8 cellular contexts compared by ENCODE assay signal in genomic region chr17:42535400-42536047, GRCh38. TPM values are rescaled to one million over a fixed set of nuclear protein-coding genes. Genes with fewer than 3 reads are reported as not detected.
A peak's percentile ranks its signal among the peaks of the same experiment; 100 is the strongest.
DNase-seq lines count a peak whose midpoint lies in the region; ATAC-seq and TF ChIP-seq lines count a peak whose summit lies in the region.

No MANE protein-coding gene starts in this region.

- no peaks in the 10 kb centered on the region for H3K27me3 Mint-ChIP-seq in activated T-helper 17 cell treated with anti-CD3 and anti-CD28 coated beads, Interleukin-2, amount 50 U/mL, for 72 hours

- ATAC-seq in activated T-helper 17 cell treated with anti-CD3 and anti-CD28 coated beads, Interleukin-2, amount 50 U/mL, for 72 hours (replicated peaks): peak; percentile 2

- H3K4me3 ChIP-seq in HEK293 (ENCODE audit: low read depth, low read length) (peak overlapping the region; percentile 44), iPS-18c (ENCODE audit: insufficient read depth, low read depth, low read length) (peak overlapping the region; percentile 62; the same call in 1 of the 2 replicates), stomach (peak overlapping the region; percentile 62 to 73 (median 64))

- no peaks in the 10 kb centered on the region for H3K9me3 Mint-ChIP-seq in activated T-helper 17 cell treated with anti-CD3 and anti-CD28 coated beads, Interleukin-2, amount 50 U/mL, for 72 hours

- H3K27ac ChIP-seq in C4-2B (peak overlapping the region; percentile 93), HEK293 (ENCODE audit: extremely low read depth, low read depth, low read length) (peak overlapping the region; percentile 98), stomach (peak overlapping the region; percentile 93 to 98 (median 97))

- no peaks in the 10 kb centered on the region for H3K27me3 ChIP-seq in stomach

- no peak for TF ChIP-seq POLR2A in stomach (IDR thresholded peaks at IDR 0.05)

- no peaks in the 10 kb centered on the region for H3K9me3 ChIP-seq in HEK293 (ENCODE audit: control insufficient read depth, insufficient read depth, low read depth, low read length)
- no peaks in the 10 kb centered on the region for H3K9me3 ChIP-seq in iPS-18c (ENCODE audit: control insufficient read depth, insufficient read depth, low read length)
- H3K9me3 ChIP-seq in stomach: no peaks in the 10 kb centered on the region

- peaks cover 18% of the 10 kb centered on the region for H3K4me1 ChIP-seq in HEK293 (ENCODE audit: control insufficient read depth, insufficient read depth, low read length)
- H3K4me1 ChIP-seq in stomach: peaks cover 31 to 52% (median 50%) of the 10 kb centered on the region in 4 donors

- intact Hi-C loops in stomach (cut with DNase I; ENCODE audit: low total_unique reads): no loop called here

- DNase-seq in stomach (no peak), AML-193 (lab: John Stamatoyannopoulos, UW) (no peak), EL (no peak), NCI-H2029 (lab: John Stamatoyannopoulos, UW) (no peak)

- POLR2A ChIA-PET in HEK293 (lab: Yijun Ruan, JAX): interaction anchor here (0.5 to 2.7 kb wide), 13 partner anchors 8 to 518 kb away, joined by 3 to 23 read pairs (median 5); partner anchors contain the start of genes CAVIN1, DNAJC7, RETREG3 and STAT3

- peak overlapping the region; percentile 90 for H3K4me3 Mint-ChIP-seq in activated T-helper 17 cell treated with anti-CD3 and anti-CD28 coated beads, Interleukin-2, amount 50 U/mL, for 72 hours

- TF ChIP-seq CTCF in C4-2B (conservative IDR thresholded peaks at IDR 0.05): no peak
- TF ChIP-seq CTCF in HEK293 (tag by site-specific recombination; IDR thresholded peaks at IDR 0.05): no peak
- TF ChIP-seq CTCF in stomach (IDR thresholded peaks at IDR 0.05): no peak

- WGBS in stomach, 5 donors: 32 to 40% (median 33%) methylated on average over 21 of the region's 21 CpGs

- H3K36me3 ChIP-seq in HEK293 (ENCODE audit: control insufficient read depth in 2 of 2, insufficient read depth in 1 of 2, low read length in 2 of 2) (peaks cover 12 to 21% of the 10 kb centered on the region in 2 experiments; a peak in 2 of 3 replicates), stomach (peaks cover 14 to 25% (median 22%) of the 10 kb centered on the region in 4 donors)

- peaks cover 17% of the 10 kb centered on the region for H3K4me1 Mint-ChIP-seq in activated T-helper 17 cell treated with anti-CD3 and anti-CD28 coated beads, Interleukin-2, amount 50 U/mL, for 72 hours

- H3K27ac Mint-ChIP-seq in activated T-helper 17 cell treated with anti-CD3 and anti-CD28 coated beads, Interleukin-2, amount 50 U/mL, for 72 hours: peak overlapping the region; percentile 86

- TF ChIP-seq EP300 in stomach (IDR thresholded peaks at IDR 0.05): no peak

- CTCF ChIA-PET in HEK293 (lab: Yijun Ruan, JAX): interaction anchor here (0.7 to 4.1 kb wide), 4 partner anchors 8 to 416 kb away, joined by 3 to 19 read pairs (median 5); no protein-coding TSS in a partner anchor

- no peaks in the 10 kb centered on the region for H3K36me3 Mint-ChIP-seq in activated T-helper 17 cell treated with anti-CD3 and anti-CD28 coated beads, Interleukin-2, amount 50 U/mL, for 72 hours (ENCODE audit: low read depth)

TF ChIP-seq in HEK293, 187 proteins besides CTCF, POLR2A, EP300 and RAD21 (continues in another document):
- TF ChIP-seq ZNF10 (tag by site-specific recombination; IDR thresholded peaks at IDR 0.05) (peak; percentile 51; the same call in 1 of the 2 replicates), ZNF501 (tag by site-specific recombination; IDR thresholded peaks at IDR 0.05) (0 out of 2 replicates have a peak, but pooled peaks have one; percentile 77), BCL11A (tag by site-specific recombination; IDR thresholded peaks at IDR 0.05; ENCODE audit: low read depth) (no peak), ZNF248 (tag by site-specific recombination; IDR thresholded peaks at IDR 0.05) (no peak), YY1 (tag by site-specific recombination; IDR thresholded peaks at IDR 0.05) (peak; percentile 47), TRIM28 (IDR thresholded peaks at IDR 0.05; ENCODE audit: borderline replicate concordance, low read length) (no peak), ZNF221 (tag by site-specific recombination; IDR thresholded peaks at IDR 0.05; ENCODE audit: borderline replicate concordance) (no peak), ZNF571 (tag by site-specific recombination; IDR thresholded peaks at IDR 0.05) (no peak), ZNF280D (tag by site-specific recombination; IDR thresholded peaks at IDR 0.05) (no peak), ZNF223 (tag by site-specific recombination; IDR thresholded peaks at IDR 0.05) (no peak), ZNF837 (tag by site-specific recombination; IDR thresholded peaks at IDR 0.05) (no peak), ZBTB8A (tag by site-specific recombination; IDR thresholded peaks at IDR 0.05) (peak; percentile 25), ZNF366 (tag by site-specific recombination; conservative IDR thresholded peaks at IDR 0.05) (0 out of 2 replicates have a peak, but pooled peaks have one; percentile 10), ZFP37 (tag by site-specific recombination; IDR thresholded peaks at IDR 0.05) (no peak), ZNF155 (tag by site-specific recombination; IDR thresholded peaks at IDR 0.05) (no peak), ZNF768 (tag by site-specific recombination; IDR thresholded peaks at IDR 0.05) (no peak), ZNF324 (tag by site-specific recombination; IDR thresholded peaks at IDR 0.05) (peak; percentile 0; the same call in 1 of the 2 replicates), ZNF2 (tag by site-specific recombination; IDR thresholded peaks at IDR 0.05) (peak; percentile 81; the same call in 1 of the 2 replicates), ZNF600 (tag by site-specific recombination; IDR thresholded peaks at IDR 0.05) (peak; percentile 83)
- TF ChIP-seq, protein P1, sequence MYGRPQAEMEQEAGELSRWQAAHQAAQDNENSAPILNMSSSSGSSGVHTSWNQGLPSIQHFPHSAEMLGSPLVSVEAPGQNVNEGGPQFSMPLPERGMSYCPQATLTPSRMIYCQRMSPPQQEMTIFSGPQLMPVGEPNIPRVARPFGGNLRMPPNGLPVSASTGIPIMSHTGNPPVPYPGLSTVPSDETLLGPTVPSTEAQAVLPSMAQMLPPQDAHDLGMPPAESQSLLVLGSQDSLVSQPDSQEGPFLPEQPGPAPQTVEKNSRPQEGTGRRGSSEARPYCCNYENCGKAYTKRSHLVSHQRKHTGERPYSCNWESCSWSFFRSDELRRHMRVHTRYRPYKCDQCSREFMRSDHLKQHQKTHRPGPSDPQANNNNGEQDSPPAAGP (tag by site-specific recombination; IDR thresholded peaks at IDR 0.05): no peak; the same call in 1 of the 2 replicates
- TF ChIP-seq, protein P2, sequence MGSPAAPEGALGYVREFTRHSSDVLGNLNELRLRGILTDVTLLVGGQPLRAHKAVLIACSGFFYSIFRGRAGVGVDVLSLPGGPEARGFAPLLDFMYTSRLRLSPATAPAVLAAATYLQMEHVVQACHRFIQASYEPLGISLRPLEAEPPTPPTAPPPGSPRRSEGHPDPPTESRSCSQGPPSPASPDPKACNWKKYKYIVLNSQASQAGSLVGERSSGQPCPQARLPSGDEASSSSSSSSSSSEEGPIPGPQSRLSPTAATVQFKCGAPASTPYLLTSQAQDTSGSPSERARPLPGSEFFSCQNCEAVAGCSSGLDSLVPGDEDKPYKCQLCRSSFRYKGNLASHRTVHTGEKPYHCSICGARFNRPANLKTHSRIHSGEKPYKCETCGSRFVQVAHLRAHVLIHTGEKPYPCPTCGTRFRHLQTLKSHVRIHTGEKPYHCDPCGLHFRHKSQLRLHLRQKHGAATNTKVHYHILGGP (tag by site-specific recombination; IDR thresholded peaks at IDR 0.05): no peak

RNA-seq across cellular contexts. Expression of gene NAGLU, which starts 0.5 kb away (rescaled TPM):
- 10 to 100 TPM in 1 of 2 donors, 1 to 10 TPM in 1; 8.4 to 11.0 TPM for total RNA-seq in activated T-helper 17 cell treated with anti-CD3 and anti-CD28 coated beads, Interleukin-2, amount 50 U/mL, for 72 hours
- total RNA-seq in stomach: 10 to 100 TPM; 11.7 to 55.8 (median 22.9) TPM
- 10 to 100 TPM; 16.7 to 22.4 (median 19.9) TPM for polyA plus RNA-seq in stomach

RNA-seq across cellular contexts. Expression of gene HSD17B1, which starts 17.2 kb away (rescaled TPM):
- total RNA-seq in activated T-helper 17 cell treated with anti-CD3 and anti-CD28 coated beads, Interleukin-2, amount 50 U/mL, for 72 hours: under 1 TPM; 0.82 to 0.90 TPM
- 1 to 10 TPM in 1 of 5 donors, under 1 TPM in 1, not detected in 3; 0.55 to 1.8 TPM for total RNA-seq in stomach
- 1 to 10 TPM; 2.7 to 4.8 (median 4.6) TPM for polyA plus RNA-seq in stomach

RNA-seq across cellular contexts. Expression of gene COASY, which starts 26.4 kb away (rescaled TPM):
- total RNA-seq in activated T-helper 17 cell treated with anti-CD3 and anti-CD28 coated beads, Interleukin-2, amount 50 U/mL, for 72 hours: 100 to 1,000 TPM in 1 of 2 donors, 10 to 100 TPM in 1; 76.7 to 108 TPM
- total RNA-seq in stomach: 100 to 1,000 TPM in 1 of 5 donors, 10 to 100 TPM in 4; 15.6 to 127 (median 43.5) TPM
- 10 to 100 TPM; 79.6 to 93.4 (median 88.4) TPM for polyA plus RNA-seq in stomach

RNA-seq across cellular contexts. Expression of gene MLX, which starts 31.4 kb away (rescaled TPM):
- total RNA-seq in activated T-helper 17 cell treated with anti-CD3 and anti-CD28 coated beads, Interleukin-2, amount 50 U/mL, for 72 hours: 10 to 100 TPM; 46.2 to 57.8 TPM
- 100 to 1,000 TPM in 1 of 5 donors, 10 to 100 TPM in 4; 39.7 to 101 (median 62.5) TPM for total RNA-seq in stomach
- polyA plus RNA-seq in stomach: 10 to 100 TPM; 39.1 to 83.4 (median 55.5) TPM

RNA-seq across cellular contexts. Expression of gene PSMC3IP, which starts 42.0 kb away (rescaled TPM):
- total RNA-seq in activated T-helper 17 cell treated with anti-CD3 and anti-CD28 coated beads, Interleukin-2, amount 50 U/mL, for 72 hours: 10 to 100 TPM; 25.9 to 34.2 TPM
- 1 to 10 TPM in 2 of 5 donors, under 1 TPM in 1, not detected in 2; 0.89 to 3.3 (median 2.4) TPM for total RNA-seq in stomach
- polyA plus RNA-seq in stomach: 1 to 10 TPM; 5.1 to 6.5 (median 5.2) TPM
